ENCODE assay signal across 12 cellular contexts in genomic region chr1:78622548-78622947, GRCh38. TPM values are rescaled to one million over a fixed set of nuclear protein-coding genes. Genes with fewer than 3 reads are reported as not detected.
DNase-seq lines count a peak whose midpoint lies in the region; ATAC-seq and TF ChIP-seq lines count a peak whose summit lies in the region.
"Had no signal": no experiment of that assay in that cellular context is flagged by ENCODE, and none has a peak within 500 bp of the region (broad histone marks: within the 10 kb centered on the region; RNA-seq: fewer than 3 reads in every experiment).

No MANE protein-coding gene starts in this region.

- H3K27me3 Mint-ChIP-seq in CD4-positive, CD25-positive, alpha-beta regulatory T cell = no peaks in the 10 kb centered on the region
- no peaks in the 10 kb centered on the region for H3K27me3 Mint-ChIP-seq in activated CD8-positive, alpha-beta T cell treated with anti-CD3 and anti-CD28 coated beads for 36 hours

- peak overlapping the region; percentile 48 to 87 (median 52) for H3K27ac Mint-ChIP-seq in CD4-positive, CD25-positive, alpha-beta regulatory T cell
- peak overlapping the region; percentile 28 for H3K27ac Mint-ChIP-seq in activated CD8-positive, alpha-beta T cell treated with anti-CD3 and anti-CD28 coated beads for 36 hours

- H3K9me3 Mint-ChIP-seq in CD4-positive, CD25-positive, alpha-beta regulatory T cell = no peaks in the 10 kb centered on the region
- H3K9me3 Mint-ChIP-seq in activated CD8-positive, alpha-beta T cell treated with anti-CD3 and anti-CD28 coated beads for 36 hours = no peaks in the 10 kb centered on the region

- peak overlapping the region; percentile 38 for H3K4me3 ChIP-seq in CD4-positive, CD25-positive, alpha-beta regulatory T cell (ENCODE audit: low read depth, low read length)
- H3K4me3 ChIP-seq in GM12875 (ENCODE audit: low read depth, low read length) (peak overlapping the region; percentile 53), mononuclear cell (ENCODE audit: low read length) (peak overlapping the region; percentile 4), colonic mucosa (no peak overlapping the region)
- H3K4me3 ChIP-seq: lung had no signal

- H3K4me1 Mint-ChIP-seq in CD4-positive, CD25-positive, alpha-beta regulatory T cell = peaks cover 16 to 77% (median 56%) of the 10 kb centered on the region in 4 donors
- H3K4me1 Mint-ChIP-seq in activated CD8-positive, alpha-beta T cell treated with anti-CD3 and anti-CD28 coated beads for 36 hours (ENCODE audit: low read depth) = peaks cover 71% of the 10 kb centered on the region

- no peak for ATAC-seq in CD4-positive, CD25-positive, alpha-beta regulatory T cell (ENCODE audit: low read depth in 2 of 2)
- no peak for ATAC-seq in activated CD8-positive, alpha-beta T cell treated with anti-CD3 and anti-CD28 coated beads for 36 hours

- H3K9me3 ChIP-seq in CD4-positive, CD25-positive, alpha-beta regulatory T cell (ENCODE audit: control insufficient read depth in 2 of 2, low read length in 2 of 2) = no peaks in the 10 kb centered on the region
- H3K9me3 ChIP-seq in mononuclear cell (ENCODE audit: low read depth, low read length) (no peaks in the 10 kb centered on the region), colonic mucosa (no peaks in the 10 kb centered on the region)

- peaks cover 19% of the 10 kb centered on the region for H3K4me1 ChIP-seq in CD4-positive, CD25-positive, alpha-beta regulatory T cell (ENCODE audit: control insufficient read depth, insufficient read depth, low read length, poor library complexity, severe bottlenecking)
- H3K4me1 ChIP-seq in mononuclear cell (ENCODE audit: insufficient read depth, low read length) (peaks cover 39% of the 10 kb centered on the region), colonic mucosa (no peaks in the 10 kb centered on the region)

- peaks cover 8% of the 10 kb centered on the region for H3K36me3 Mint-ChIP-seq in CD4-positive, CD25-positive, alpha-beta regulatory T cell
- peaks cover 21% of the 10 kb centered on the region for H3K36me3 Mint-ChIP-seq in activated CD8-positive, alpha-beta T cell treated with anti-CD3 and anti-CD28 coated beads for 36 hours (ENCODE audit: low read depth)

- TF ChIP-seq CTCF in GM12875 (IDR thresholded peaks at IDR 0.05; ENCODE audit: borderline replicate concordance, insufficient read depth, low read depth, low read length) = no peak
- TF ChIP-seq CTCF in activated CD8-positive, alpha-beta T cell treated with anti-CD3 and anti-CD28 coated beads for 36 hours (IDR thresholded peaks at IDR 0.05) = no peak
- no peak for TF ChIP-seq CTCF in colonic mucosa (IDR thresholded peaks at IDR 0.05)

- CTCF ChIA-PET in activated CD8-positive, alpha-beta T cell treated with anti-CD3 and anti-CD28 coated beads for 36 hours (lab: Charles Lee) = interaction anchor here (0.7 to 4.2 kb wide), 6 partner anchors 15 to 477 kb away, joined by 3 to 50 read pairs (median 4); no protein-coding TSS in a partner anchor

- H3K9ac ChIP-seq in colonic mucosa (ENCODE audit: low read depth in 2 of 2, low read length in 2 of 2) = no peak overlapping the region

- no peak for DNase-seq in CD4-positive, CD25-positive, alpha-beta regulatory T cell
- no peak for DNase-seq in activated CD8-positive, alpha-beta T cell treated with anti-CD3 and anti-CD28 coated beads for 36 hours
- DNase-seq in NCI-H1694 (lab: John Stamatoyannopoulos, UW) = no peak
- DNase-seq in head of caudate nucleus = no peak
- DNase-seq in colonic mucosa = no peak
- no peak for DNase-seq in stimulated activated CD4-positive, alpha-beta T cell treated with anti-CD3 and anti-CD28 coated beads, Interleukin-4, amount 100 ng/mL, for 24 hours
- DNase-seq: MM.1S, NCI-H446 treated with DMSO at 0.1 percent for 48 hours had no signal

- no peak overlapping the region for H3K27ac ChIP-seq in CD4-positive, CD25-positive, alpha-beta regulatory T cell (ENCODE audit: insufficient read depth, low read length, poor library complexity, severe bottlenecking)
- no peak overlapping the region for H3K27ac ChIP-seq in colonic mucosa
- H3K27ac ChIP-seq: C4-2B had no signal

- no peaks in the 10 kb centered on the region for H3K36me3 ChIP-seq in CD4-positive, CD25-positive, alpha-beta regulatory T cell (ENCODE audit: control insufficient read depth, insufficient read depth, low read length)
- no peaks in the 10 kb centered on the region for H3K36me3 ChIP-seq in colonic mucosa

- H3K27me3 ChIP-seq in CD4-positive, CD25-positive, alpha-beta regulatory T cell (ENCODE audit: control insufficient read depth, insufficient read depth, low read length) = no peaks in the 10 kb centered on the region
- no peaks in the 10 kb centered on the region for H3K27me3 ChIP-seq in mononuclear cell (ENCODE audit: insufficient read depth, low read length)
- H3K27me3 ChIP-seq in colonic mucosa = no peaks in the 10 kb centered on the region

- H3K4me3 Mint-ChIP-seq in CD4-positive, CD25-positive, alpha-beta regulatory T cell = peak overlapping the region in 3 of 4 donors; percentile 20 to 90 (median 73)
- H3K4me3 Mint-ChIP-seq in activated CD8-positive, alpha-beta T cell treated with anti-CD3 and anti-CD28 coated beads for 36 hours = peak overlapping the region; percentile 62

- intact Hi-C loops in activated CD8-positive, alpha-beta T cell treated with anti-CD3 and anti-CD28 coated beads for 36 hours (cut with micrococcal nuclease) = no loop called here
- intact Hi-C loops in head of caudate nucleus (cut with DNase I) = no loop called here
- intact Hi-C loops in colonic mucosa (cut with DNase I) = no loop called here

- POLR2A ChIA-PET in activated CD8-positive, alpha-beta T cell treated with anti-CD3 and anti-CD28 coated beads for 36 hours (lab: Charles Lee) = interaction anchor here (1.0 kb wide), 1 partner anchor 27 kb away, joined by 3 read pairs; the partner anchor contains the start of gene IFI44

RNA-seq across cellular contexts. Expression of gene IFI44L, which starts 2.3 kb away (rescaled TPM):
- total RNA-seq in CD4-positive, CD25-positive, alpha-beta regulatory T cell = 19.1 TPM
- polyA plus RNA-seq in CD4-positive, CD25-positive, alpha-beta regulatory T cell = 1 to 10 TPM; 1.4 to 8.2 (median 3.6) TPM
- 10 to 100 TPM; 22.4 to 22.5 TPM for total RNA-seq in activated CD8-positive, alpha-beta T cell treated with anti-CD3 and anti-CD28 coated beads for 36 hours
- total RNA-seq in mononuclear cell = 29.3 TPM
- 1 to 10 TPM in 1 of 2 donors, under 1 TPM in 1; 0.74 to 2.1 TPM for total RNA-seq in colonic mucosa

RNA-seq across cellular contexts. Expression of gene IFI44, which starts 27.1 kb away (rescaled TPM):
- total RNA-seq in CD4-positive, CD25-positive, alpha-beta regulatory T cell = 53.9 TPM
- 10 to 100 TPM; 10.2 to 31.4 (median 19.4) TPM for polyA plus RNA-seq in CD4-positive, CD25-positive, alpha-beta regulatory T cell
- total RNA-seq in activated CD8-positive, alpha-beta T cell treated with anti-CD3 and anti-CD28 coated beads for 36 hours = 10 to 100 TPM; 37.2 to 38.4 TPM
- 55.1 TPM for total RNA-seq in mononuclear cell
- total RNA-seq in colonic mucosa = 1 to 10 TPM; 2.2 to 4.4 TPM

Comparison
In these comparisons a context has a peak if more than half of its experiments do, and no peak if none do; other contexts are left out.
1. RNA of gene IFI44, which starts 27.1 kb away (total RNA-seq): 55.1 TPM in mononuclear cell (single experiment), 53.9 TPM in CD4-positive, CD25-positive, alpha-beta regulatory T cell (single experiment) and 37.2 to 38.4 TPM in activated CD8-positive, alpha-beta T cell treated with anti-CD3 and anti-CD28 coated beads for 36 hours; 2.2 to 4.4 TPM in colonic mucosa; every median in the first group is over 4 times any median in the second.